In genomic region chr14:49945448-49946319, GRCh38 we compare ENCODE assay signal across 9 cellular contexts. TPM values are rescaled to one million over a fixed set of nuclear protein-coding genes. Genes with fewer than 3 reads are reported as not detected.
DNase-seq lines count a peak whose midpoint lies in the region; ATAC-seq and TF ChIP-seq lines count a peak whose summit lies in the region.
"Had no signal": no experiment of that assay in that cellular context is flagged by ENCODE, and none has a peak within 500 bp of the region (broad histone marks: within the 10 kb centered on the region; RNA-seq: fewer than 3 reads in every experiment).

No MANE protein-coding gene starts in this region.

- no peaks in the 10 kb centered on the region for H3K27me3 Mint-ChIP-seq in activated CD4-positive, alpha-beta memory T cell treated with anti-CD3 and anti-CD28 coated beads, Interleukin-2, amount 10 ng/mL, durations not matched to agents 7 days and 5 days
- H3K27me3 Mint-ChIP-seq in glutamatergic neuron (ENCODE audit: unreplicated experiment): no peaks in the 10 kb centered on the region
- H3K27me3 Mint-ChIP-seq in stimulated activated naive CD8-positive, alpha-beta T cell treated with anti-CD3 and anti-CD28 coated beads, Interleukin-15, amount 100 ng/mL, for 72 hours: no peaks in the 10 kb centered on the region

- H3K27ac Mint-ChIP-seq in activated CD4-positive, alpha-beta memory T cell treated with anti-CD3 and anti-CD28 coated beads, Interleukin-2, amount 10 ng/mL, durations not matched to agents 7 days and 5 days: peak overlapping the region; percentile 87
- peak overlapping the region; percentile 52 for H3K27ac Mint-ChIP-seq in glutamatergic neuron (ENCODE audit: unreplicated experiment)
- H3K27ac Mint-ChIP-seq in stimulated activated naive CD8-positive, alpha-beta T cell treated with anti-CD3 and anti-CD28 coated beads, Interleukin-15, amount 100 ng/mL, for 72 hours: peak overlapping the region; percentile 83 to 95

- CTCF ChIA-PET in activated CD4-positive, alpha-beta memory T cell treated with anti-CD3 and anti-CD28 coated beads, Interleukin-2, amount 10 ng/mL, durations not matched to agents 7 days and 5 days (lab: Charles Lee): interaction anchor here (0.5 to 4.5 kb wide), 11 partner anchors 26 to 360 kb away, joined by 3 to 37 read pairs (median 3); partner anchors contain the start of genes NEMF and RPS29

- POLR2A ChIA-PET in activated CD4-positive, alpha-beta memory T cell treated with anti-CD3 and anti-CD28 coated beads, Interleukin-2, amount 10 ng/mL, durations not matched to agents 7 days and 5 days (lab: Charles Lee): interaction anchor here (0.5 to 10.8 kb wide), 21 partner anchors 15 to 347 kb away, joined by 3 to 130 read pairs (median 4); partner anchors contain the start of genes ARF6, LRR1, NEMF and VCPKMT

- peak overlapping the region; percentile 41 for H3K4me3 Mint-ChIP-seq in activated CD4-positive, alpha-beta memory T cell treated with anti-CD3 and anti-CD28 coated beads, Interleukin-2, amount 10 ng/mL, durations not matched to agents 7 days and 5 days
- H3K4me3 Mint-ChIP-seq in glutamatergic neuron (ENCODE audit: unreplicated experiment): peak overlapping the region; percentile 8
- peak overlapping the region; percentile 41 to 74 for H3K4me3 Mint-ChIP-seq in stimulated activated naive CD8-positive, alpha-beta T cell treated with anti-CD3 and anti-CD28 coated beads, Interleukin-15, amount 100 ng/mL, for 72 hours

- peaks cover 24% of the 10 kb centered on the region for H3K36me3 Mint-ChIP-seq in activated CD4-positive, alpha-beta memory T cell treated with anti-CD3 and anti-CD28 coated beads, Interleukin-2, amount 10 ng/mL, durations not matched to agents 7 days and 5 days (ENCODE audit: low read depth)
- no peaks in the 10 kb centered on the region for H3K36me3 Mint-ChIP-seq in glutamatergic neuron (ENCODE audit: unreplicated experiment)

- peaks cover 78% of the 10 kb centered on the region for H3K4me1 Mint-ChIP-seq in activated CD4-positive, alpha-beta memory T cell treated with anti-CD3 and anti-CD28 coated beads, Interleukin-2, amount 10 ng/mL, durations not matched to agents 7 days and 5 days
- peaks cover 11% of the 10 kb centered on the region for H3K4me1 Mint-ChIP-seq in glutamatergic neuron (ENCODE audit: low read depth, unreplicated experiment)
- peaks cover 89% of the 10 kb centered on the region for H3K4me1 Mint-ChIP-seq in stimulated activated naive CD8-positive, alpha-beta T cell treated with anti-CD3 and anti-CD28 coated beads, Interleukin-15, amount 100 ng/mL, for 72 hours

- no peak for TF ChIP-seq CTCF in glutamatergic neuron (IDR thresholded peaks at IDR 0.05; ENCODE audit: partially characterized antibody, unreplicated experiment)

- DNase-seq in activated CD8-positive, alpha-beta memory T cell treated with anti-CD3 and anti-CD28 coated beads for 24 hours: peak; percentile 59
- no peak for DNase-seq in activated CD8-positive, alpha-beta memory T cell treated with anti-CD3 and anti-CD28 coated beads, Interleukin-2, amount 50 U/mL, for 48 hours
- peak; percentile 26 for DNase-seq in activated CD4-positive, alpha-beta memory T cell treated with anti-CD3 and anti-CD28 coated beads, Interleukin-2, amount 10 ng/mL, durations not matched to agents 7 days and 5 days
- DNase-seq in glutamatergic neuron (no peak), KBM-7 (no peak), NCI-H146 (lab: John Stamatoyannopoulos, UW) (no peak), Ammon's horn (ENCODE audit: low spot score) (no peak)
- DNase-seq in stimulated activated naive CD8-positive, alpha-beta T cell treated with anti-CD3 and anti-CD28 coated beads, Interleukin-15, amount 100 ng/mL, for 72 hours: peak in 1 of 2 donors; percentile 12
- DNase-seq: gastrocnemius medialis had no signal

- peak; percentile 48 for ATAC-seq in stimulated activated naive CD8-positive, alpha-beta T cell treated with anti-CD3 and anti-CD28 coated beads, Interleukin-15, amount 100 ng/mL, for 72 hours
- ATAC-seq: gastrocnemius medialis had no signal

- in situ Hi-C loops in KBM-7 (cut with MboI; ENCODE audit: low pct_unique_long_range_greater_than_20kb, low sequenced_read_pairs): no loop called here

- H3K9me3 Mint-ChIP-seq in activated CD4-positive, alpha-beta memory T cell treated with anti-CD3 and anti-CD28 coated beads, Interleukin-2, amount 10 ng/mL, durations not matched to agents 7 days and 5 days: peaks cover 10% of the 10 kb centered on the region
- no peaks in the 10 kb centered on the region for H3K9me3 Mint-ChIP-seq in glutamatergic neuron (ENCODE audit: unreplicated experiment)
- peaks cover 12 to 18% of the 10 kb centered on the region in 2 donors for H3K9me3 Mint-ChIP-seq in stimulated activated naive CD8-positive, alpha-beta T cell treated with anti-CD3 and anti-CD28 coated beads, Interleukin-15, amount 100 ng/mL, for 72 hours

RNA-seq across cellular contexts. Expression of gene ARF6, which starts 52.8 kb away (rescaled TPM):
- total RNA-seq in activated CD4-positive, alpha-beta memory T cell treated with anti-CD3 and anti-CD28 coated beads, Interleukin-2, amount 10 ng/mL, durations not matched to agents 7 days and 5 days: 100 to 1,000 TPM; 198 to 199 TPM
- 38.8 TPM for total RNA-seq in glutamatergic neuron (ENCODE audit: unreplicated experiment)

Comparison
In these comparisons a context has a peak if more than half of its experiments do, and no peak if none do; other contexts are left out.
1. DNase-seq: peak in activated CD8-positive, alpha-beta memory T cell treated with anti-CD3 and anti-CD28 coated beads for 24 hours (single experiment) and activated CD4-positive, alpha-beta memory T cell treated with anti-CD3 and anti-CD28 coated beads, Interleukin-2, amount 10 ng/mL, durations not matched to agents 7 days and 5 days (single experiment); none in activated CD8-positive, alpha-beta memory T cell treated with anti-CD3 and anti-CD28 coated beads, Interleukin-2, amount 50 U/mL, for 48 hours (single experiment), glutamatergic neuron (single experiment), KBM-7 (single experiment), NCI-H146 (single experiment) and Ammon's horn (single experiment).
2. Peak in every context shown above with its lines, with median percentiles within 50 percentile points of each other: H3K27ac Mint-ChIP-seq and H3K4me3 Mint-ChIP-seq.